23 cellular contexts compared by ENCODE assay signal in genomic region chr11:44257338-44258189, GRCh38. TPM values are rescaled to one million over a fixed set of nuclear protein-coding genes. Genes with fewer than 3 reads are reported as not detected.
DNase-seq lines count a peak whose midpoint lies in the region; ATAC-seq, FAIRE-seq and TF ChIP-seq lines count a peak whose summit lies in the region.
"Had no signal": no experiment of that assay in that cellular context is flagged by ENCODE, and none has a peak within 500 bp of the region (broad histone marks: within the 10 kb centered on the region; RNA-seq: fewer than 3 reads in every experiment).

No MANE protein-coding gene starts in this region.

- peaks cover 6% of the 10 kb centered on the region for H3K36me3 Mint-ChIP-seq in activated naive CD4-positive, alpha-beta T cell treated with anti-CD3 and anti-CD28 coated beads, Interleukin-2, amount 10 ng/mL, durations not matched to agents 7 days and 5 days
- peaks cover 6% of the 10 kb centered on the region for H3K36me3 Mint-ChIP-seq in activated T-helper 1 cell treated with anti-CD3 and anti-CD28 coated beads, Interleukin-12 subunit alpha, Interleukin-12 subunit beta, Interleukin-2, Interleukin-4 antibody, amounts not matched to agents 30 ng/mL and 10 ng/mL and 1 ng/mL, durations not matched to agents 14 hours and 24 hours and 36 hours (ENCODE audit: low read depth)
- peaks cover 12% of the 10 kb centered on the region for H3K36me3 Mint-ChIP-seq in osteocyte (ENCODE audit: unreplicated experiment)

- ATAC-seq in HG02759 (IDR thresholded peaks at IDR 0.05; ENCODE audit: unreplicated experiment) = no peak
- ATAC-seq: CD8-positive, alpha-beta T cell had no signal

- peak; percentile 56 for FAIRE-seq in GM19239 (lab: Jason Lieb, UNC)
- FAIRE-seq: H54 had no signal

- DNase-seq in activated naive CD4-positive, alpha-beta T cell treated with anti-CD3 and anti-CD28 coated beads, Interleukin-2, amount 10 ng/mL, durations not matched to agents 7 days and 5 days = no peak
- no peak for DNase-seq in activated naive CD4-positive, alpha-beta T cell (lab: John Stamatoyannopoulos, UW)
- DNase-seq in GM19239 (ENCODE audit: insufficient read length, low spot score) = no peak
- DNase-seq in activated T-helper 1 cell treated with anti-CD3 and anti-CD28 coated beads, Interleukin-12 subunit alpha, Interleukin-12 subunit beta, Interleukin-2, Interleukin-4 antibody, amounts not matched to agents 30 ng/mL and 10 ng/mL and 1 ng/mL, durations not matched to agents 14 hours and 24 hours and 36 hours (ENCODE audit: low spot score) = no peak
- DNase-seq in osteocyte (ENCODE audit: extremely low spot score, unreplicated experiment) = peak; percentile 71
- DNase-seq in mesenteric fat pad (ENCODE audit: low spot score) = no peak
- no peak for DNase-seq in activated CD4-positive, CD25-positive, alpha-beta regulatory T cell (lab: John Stamatoyannopoulos, UW)
- DNase-seq: activated CD4-positive, alpha-beta T cell treated with anti-CD3 and anti-CD28 coated beads for 4 hours; CD8-positive, alpha-beta T cell; DMS53; endodermal cell; NCI-H1436; NCI-H2171 treated with DMSO at 0.1 percent for 48 hours; NCI-H526 treated with DMSO at 0.1 percent for 48 hours; stimulated activated CD4-positive, alpha-beta T cell treated with anti-CD3 and anti-CD28 coated beads, Interleukin-2, amount 100 ng/mL, for 48 hours; trophoblast cell had no signal

- intact Hi-C loops in activated T-helper 1 cell treated with anti-CD3 and anti-CD28 coated beads, Interleukin-12 subunit alpha, Interleukin-12 subunit beta, Interleukin-2, Interleukin-4 antibody, amounts not matched to agents 30 ng/mL and 10 ng/mL and 1 ng/mL, durations not matched to agents 14 hours and 24 hours and 36 hours (cut with micrococcal nuclease) = no loop called here

- H3K4me1 Mint-ChIP-seq in activated naive CD4-positive, alpha-beta T cell treated with anti-CD3 and anti-CD28 coated beads, Interleukin-2, amount 10 ng/mL, durations not matched to agents 7 days and 5 days = peaks cover 36% of the 10 kb centered on the region
- peaks cover 34% of the 10 kb centered on the region for H3K4me1 Mint-ChIP-seq in activated T-helper 1 cell treated with anti-CD3 and anti-CD28 coated beads, Interleukin-12 subunit alpha, Interleukin-12 subunit beta, Interleukin-2, Interleukin-4 antibody, amounts not matched to agents 30 ng/mL and 10 ng/mL and 1 ng/mL, durations not matched to agents 14 hours and 24 hours and 36 hours (ENCODE audit: low read depth)
- H3K4me1 Mint-ChIP-seq in osteocyte (ENCODE audit: unreplicated experiment) = no peaks in the 10 kb centered on the region

- H3K4me3 Mint-ChIP-seq in activated naive CD4-positive, alpha-beta T cell treated with anti-CD3 and anti-CD28 coated beads, Interleukin-2, amount 10 ng/mL, durations not matched to agents 7 days and 5 days = no peak overlapping the region
- peak overlapping the region; percentile 3 for H3K4me3 Mint-ChIP-seq in activated T-helper 1 cell treated with anti-CD3 and anti-CD28 coated beads, Interleukin-12 subunit alpha, Interleukin-12 subunit beta, Interleukin-2, Interleukin-4 antibody, amounts not matched to agents 30 ng/mL and 10 ng/mL and 1 ng/mL, durations not matched to agents 14 hours and 24 hours and 36 hours
- no peak overlapping the region for H3K4me3 Mint-ChIP-seq in osteocyte (ENCODE audit: unreplicated experiment)
- H3K4me3 Mint-ChIP-seq: activated naive CD4-positive, alpha-beta T cell treated with anti-CD3 and anti-CD28 coated beads, Interleukin-2, amount 50 U/mL, for 24 hours; CD8-positive, alpha-beta T cell; endodermal cell had no signal

- peaks cover 7% of the 10 kb centered on the region for H3K27me3 Mint-ChIP-seq in activated naive CD4-positive, alpha-beta T cell treated with anti-CD3 and anti-CD28 coated beads, Interleukin-2, amount 10 ng/mL, durations not matched to agents 7 days and 5 days
- peaks cover 2% of the 10 kb centered on the region for H3K27me3 Mint-ChIP-seq in activated T-helper 1 cell treated with anti-CD3 and anti-CD28 coated beads, Interleukin-12 subunit alpha, Interleukin-12 subunit beta, Interleukin-2, Interleukin-4 antibody, amounts not matched to agents 30 ng/mL and 10 ng/mL and 1 ng/mL, durations not matched to agents 14 hours and 24 hours and 36 hours (ENCODE audit: insufficient read depth)
- H3K27me3 Mint-ChIP-seq in osteocyte (ENCODE audit: unreplicated experiment) = no peaks in the 10 kb centered on the region

- H3K27ac Mint-ChIP-seq in activated naive CD4-positive, alpha-beta T cell treated with anti-CD3 and anti-CD28 coated beads, Interleukin-2, amount 10 ng/mL, durations not matched to agents 7 days and 5 days = peak overlapping the region; percentile 82
- peak overlapping the region; percentile 24 for H3K27ac Mint-ChIP-seq in activated T-helper 1 cell treated with anti-CD3 and anti-CD28 coated beads, Interleukin-12 subunit alpha, Interleukin-12 subunit beta, Interleukin-2, Interleukin-4 antibody, amounts not matched to agents 30 ng/mL and 10 ng/mL and 1 ng/mL, durations not matched to agents 14 hours and 24 hours and 36 hours
- no peak overlapping the region for H3K27ac Mint-ChIP-seq in osteocyte (ENCODE audit: unreplicated experiment)
- H3K27ac Mint-ChIP-seq: activated naive CD4-positive, alpha-beta T cell treated with anti-CD3 and anti-CD28 coated beads, Interleukin-2, amount 50 U/mL, for 24 hours; CD8-positive, alpha-beta T cell; endodermal cell; progenitor cell of endocrine pancreas had no signal

- no peak for TF ChIP-seq CTCF in osteocyte (IDR thresholded peaks at IDR 0.05)

- CTCF ChIA-PET in activated naive CD4-positive, alpha-beta T cell treated with anti-CD3 and anti-CD28 coated beads, Interleukin-2, amount 10 ng/mL, durations not matched to agents 7 days and 5 days (lab: Charles Lee) = interaction anchor here (1.1 kb wide), 1 partner anchor 164 kb away, joined by 3 read pairs; no protein-coding TSS in a partner anchor

- H3K9me3 Mint-ChIP-seq in activated naive CD4-positive, alpha-beta T cell treated with anti-CD3 and anti-CD28 coated beads, Interleukin-2, amount 10 ng/mL, durations not matched to agents 7 days and 5 days = peaks cover 10% of the 10 kb centered on the region
- H3K9me3 Mint-ChIP-seq in activated T-helper 1 cell treated with anti-CD3 and anti-CD28 coated beads, Interleukin-12 subunit alpha, Interleukin-12 subunit beta, Interleukin-2, Interleukin-4 antibody, amounts not matched to agents 30 ng/mL and 10 ng/mL and 1 ng/mL, durations not matched to agents 14 hours and 24 hours and 36 hours = peaks cover 12% of the 10 kb centered on the region
- peaks cover 14% of the 10 kb centered on the region for H3K9me3 Mint-ChIP-seq in osteocyte (ENCODE audit: unreplicated experiment)

RNA-seq across cellular contexts. Expression of gene ALX4, which starts 52.4 kb away (rescaled TPM):
- total RNA-seq in activated T-helper 1 cell treated with anti-CD3 and anti-CD28 coated beads, Interleukin-12 subunit alpha, Interleukin-12 subunit beta, Interleukin-2, Interleukin-4 antibody, amounts not matched to agents 30 ng/mL and 10 ng/mL and 1 ng/mL, durations not matched to agents 14 hours and 24 hours and 36 hours = not detected in 2 replicates
- total RNA-seq in osteocyte (not detected in 2 replicates), mesenteric fat pad (not detected)
- total RNA-seq: CD8-positive, alpha-beta T cell; endodermal cell; fibroblast of lung; HT1080; left lobe of liver; progenitor cell of endocrine pancreas had no signal
